10 cellular contexts compared by ENCODE assay signal in genomic region chr5:64505769-64506566, GRCh38. TPM values are rescaled to one million over a fixed set of nuclear protein-coding genes. Genes with fewer than 3 reads are reported as not detected.
DNase-seq lines count a peak whose midpoint lies in the region; ATAC-seq and TF ChIP-seq lines count a peak whose summit lies in the region.
"Had no signal": no experiment of that assay in that cellular context is flagged by ENCODE, and none has a peak within 500 bp of the region (broad histone marks: within the 10 kb centered on the region; RNA-seq: fewer than 3 reads in every experiment).

Gene RGS7BP, plus strand, starts transcription at chr5:64506015. Its CDS starts 610 bp downstream, at chr5:64506625.

- no peak within 1 kb of the TSS for H2BK5ac ChIP-seq in mesenchymal stem cell (ENCODE audit: low read depth, low read length, poor library complexity, severe bottlenecking)

- peaks cover 56 to 65% of the 10 kb centered on the region in 2 experiments for H3K27me3 ChIP-seq in mesenchymal stem cell (ENCODE audit: control insufficient read depth in 1 of 2, insufficient read depth in 1 of 2, low read length in 2 of 2)
- H3K27me3 ChIP-seq in upper lobe of right lung: peaks cover 25% of the 10 kb centered on the region
- H3K27me3 ChIP-seq: BLaER1 had no signal

- H3K9ac ChIP-seq in mesenchymal stem cell (ENCODE audit: low read length): no peak within 1 kb of the TSS
- H3K9ac ChIP-seq: BLaER1 had no signal

- peak within 1 kb of the TSS in 1 of 2 experiments; percentile 27 for H3K4ac ChIP-seq in mesenchymal stem cell (ENCODE audit: low read depth in 1 of 2, low read length in 2 of 2)

- H3K14ac ChIP-seq in mesenchymal stem cell (ENCODE audit: low read length in 2 of 2): peak within 1 kb of the TSS in 1 of 2 experiments; percentile 64

- no peak within 1 kb of the TSS for H2AK5ac ChIP-seq in mesenchymal stem cell (ENCODE audit: low read length, severe bottlenecking)

- H2BK12ac ChIP-seq in mesenchymal stem cell (ENCODE audit: low read length in 2 of 2): peak within 1 kb of the TSS in 1 of 2 experiments; percentile 31

- ATAC-seq in upper lobe of right lung (peak; percentile 79), T-helper 17 cell (no peak)

- 2% methylated on average over 53 of the region's 53 CpGs for WGBS in mesenchymal stem cell

- no peak within 1 kb of the TSS for H2BK120ac ChIP-seq in mesenchymal stem cell (ENCODE audit: low read depth, low read length)

- peak within 1 kb of the TSS; percentile 10 for H4K8ac ChIP-seq in mesenchymal stem cell (ENCODE audit: low read length)

- H3K4me1 ChIP-seq in mesenchymal stem cell (ENCODE audit: control insufficient read depth, insufficient read depth, low read depth, low read length) (peaks cover 15% of the 10 kb centered on the region), upper lobe of right lung (peaks cover 8% of the 10 kb centered on the region)
- H3K4me1 ChIP-seq: BLaER1 had no signal

- H3K23ac ChIP-seq in mesenchymal stem cell (ENCODE audit: low read length in 2 of 2): no peak within 1 kb of the TSS

- H3K18ac ChIP-seq in mesenchymal stem cell (ENCODE audit: low read depth in 1 of 2, low read length in 2 of 2): no peak within 1 kb of the TSS

- H3K4me2 ChIP-seq in mesenchymal stem cell (ENCODE audit: low read length, poor library complexity, severe bottlenecking): peak within 1 kb of the TSS; percentile 79
- H3K4me2 ChIP-seq: BLaER1 had no signal

- peaks cover 5% of the 10 kb centered on the region for H3K4me1 Mint-ChIP-seq in endothelial cell (ENCODE audit: unreplicated experiment)
- H3K4me1 Mint-ChIP-seq in T-helper 17 cell: no peaks in the 10 kb centered on the region

- H3K9me3 ChIP-seq in mesenchymal stem cell (ENCODE audit: control insufficient read depth, low read length) (no peaks in the 10 kb centered on the region), upper lobe of right lung (no peaks in the 10 kb centered on the region), T-helper 17 cell (ENCODE audit: control insufficient read depth, low read length, poor library complexity, severe bottlenecking) (no peaks in the 10 kb centered on the region)

- H3K27me3 Mint-ChIP-seq in endothelial cell (ENCODE audit: unreplicated experiment): peaks cover 15% of the 10 kb centered on the region
- H3K27me3 Mint-ChIP-seq in T-helper 17 cell: peaks cover 28% of the 10 kb centered on the region

- H3K4me3 ChIP-seq in mesenchymal stem cell (ENCODE audit: insufficient read depth in 1 of 2, low read depth in 1 of 2, low read length in 2 of 2): peak within 1 kb of the TSS; percentile 48 to 70
- H3K4me3 ChIP-seq in upper lobe of right lung: peak within 1 kb of the TSS; percentile 51
- H3K4me3 ChIP-seq: BLaER1 had no signal

- no peak within 1 kb of the TSS for H2BK15ac ChIP-seq in mesenchymal stem cell (ENCODE audit: low read depth, poor library complexity, severe bottlenecking)

- H3K4me3 Mint-ChIP-seq in endothelial cell (ENCODE audit: unreplicated experiment) (peak within 1 kb of the TSS; percentile 83), T-helper 17 cell (no peak within 1 kb of the TSS)
- H3K4me3 Mint-ChIP-seq: activated B cell treated with CpG ODN at 0.5 μM for 24 hours had no signal

- H2AFZ ChIP-seq in mesenchymal stem cell (ENCODE audit: low read depth, low read length): peak within 1 kb of the TSS; percentile 75

- H3K27ac ChIP-seq in mesenchymal stem cell (ENCODE audit: low read length, poor library complexity, severe bottlenecking) (no peak within 1 kb of the TSS), upper lobe of right lung (peak within 1 kb of the TSS; percentile 6)
- H3K27ac ChIP-seq: BLaER1 had no signal

- H3K27ac Mint-ChIP-seq in endothelial cell (ENCODE audit: unreplicated experiment): no peak within 1 kb of the TSS
- H3K27ac Mint-ChIP-seq in T-helper 17 cell: no peak within 1 kb of the TSS
- H3K27ac Mint-ChIP-seq: activated B cell treated with CpG ODN at 0.5 μM for 24 hours had no signal

- peak; percentile 30 to 59 for DNase-seq in NCI-H2081 (lab: John Stamatoyannopoulos, UW)
- DNase-seq in NCI-H2081 treated with DMSO at 0.1 percent for 48 hours (lab: John Stamatoyannopoulos, UW): no peak
- peak; percentile 57 to 78 for DNase-seq in NCI-H524 (lab: John Stamatoyannopoulos, UW)
- peak; percentile 64 for DNase-seq in endothelial cell (ENCODE audit: low spot score)
- peak; percentile 68 for DNase-seq in mesenchymal stem cell
- DNase-seq in upper lobe of right lung: peak; percentile 73
- DNase-seq in T-helper 17 cell: no peak
- DNase-seq in GM10266 (ENCODE audit: extremely low spot score): no peak
- DNase-seq: activated B cell treated with CpG ODN at 0.5 μM for 24 hours had no signal

- H3K9me3 Mint-ChIP-seq in endothelial cell (ENCODE audit: unreplicated experiment): no peaks in the 10 kb centered on the region
- H3K9me3 Mint-ChIP-seq: activated B cell treated with CpG ODN at 0.5 μM for 24 hours had no signal

- intact Hi-C loops in upper lobe of right lung (cut with DNase I): no loop called here

- H3K36me3 ChIP-seq in mesenchymal stem cell (ENCODE audit: control insufficient read depth in 1 of 2, insufficient read depth in 2 of 2, low read depth in 1 of 2, low read length in 2 of 2) (no peaks in the 10 kb centered on the region), upper lobe of right lung (no peaks in the 10 kb centered on the region)
- H3K36me3 ChIP-seq: BLaER1 had no signal

- no peak within 1 kb of the TSS for H4K91ac ChIP-seq in mesenchymal stem cell (ENCODE audit: low read length)

- H3K36me3 Mint-ChIP-seq in endothelial cell (ENCODE audit: low read depth, unreplicated experiment) (no peaks in the 10 kb centered on the region), T-helper 17 cell (ENCODE audit: low read depth) (peaks cover 2% of the 10 kb centered on the region)

- no peaks in the 10 kb centered on the region for H3K79me1 ChIP-seq in mesenchymal stem cell (replicated peaks; ENCODE audit: low read length, poor library complexity, severe bottlenecking)

- TF ChIP-seq CTCF in endothelial cell (IDR thresholded peaks at IDR 0.05; ENCODE audit: unreplicated experiment) (no peak), upper lobe of right lung (IDR thresholded peaks at IDR 0.05) (peak; percentile 30), GM10266 (IDR thresholded peaks at IDR 0.05; ENCODE audit: control insufficient read depth, insufficient read depth, low read depth, missing control alignments) (no peak)

RNA-seq across cellular contexts. Expression of gene RGS7BP, which starts in this region (rescaled TPM):
- 0.23 TPM for total RNA-seq in endothelial cell (ENCODE audit: unreplicated experiment)
- polyA plus RNA-seq in mesenchymal stem cell (2013, experiment 1 of 2): 0.44 TPM
- polyA plus RNA-seq in mesenchymal stem cell (2013, experiment 2 of 2): 0.38 TPM
- total RNA-seq in upper lobe of right lung: 2.4 TPM
- total RNA-seq in T-helper 17 cell: not detected
- total RNA-seq: activated B cell treated with CpG ODN at 0.5 μM for 24 hours had no signal

Comparison
In these comparisons a context has a peak if more than half of its experiments do, and no peak if none do; other contexts are left out.
1. DNase-seq: peak in NCI-H2081 (2 of 2), NCI-H524 (2 of 2), mesenchymal stem cell (single experiment) and upper lobe of right lung (single experiment); none in NCI-H2081 treated with DMSO at 0.1 percent for 48 hours (single experiment), T-helper 17 cell (0 of 3) and GM10266 (single experiment).
2. Peak in DNase-seq in endothelial cell; RNA of the gene not detected or under 1 TPM.